In genomic region chr6:31214516-31214915, GRCh38 we compare ENCODE assay signal across 24 cellular contexts. TPM values are rescaled to one million over a fixed set of nuclear protein-coding genes. Genes with fewer than 3 reads are reported as not detected.
"Had no signal": no experiment of that assay in that cellular context is flagged by ENCODE, and none has a peak within 500 bp of the region (broad histone marks: within the 10 kb centered on the region; RNA-seq: fewer than 3 reads in every experiment).

No MANE protein-coding gene starts in this region.

- H3K27ac ChIP-seq: epithelial cell of prostate, esophagus squamous epithelium, foreskin keratinocyte, left ventricle myocardium inferior, lower lobe of right lung, parathyroid adenoma, prostate gland, testis, tibial nerve, upper lobe of right lung, vagina had no signal

- H3K9me3 ChIP-seq: prostate gland, right lobe of liver, testis, upper lobe of right lung had no signal

- H3K4me3 ChIP-seq: esophagus squamous epithelium, left ventricle myocardium inferior, lower lobe of right lung, prostate gland, right lobe of liver, testis, tibial nerve, upper lobe of right lung, vagina had no signal

- H3K9ac ChIP-seq: parathyroid adenoma had no signal

- DNase-seq: cortex of kidney; effector memory CD4-positive, alpha-beta T cell; esophagus squamous epithelium; foreskin keratinocyte; kidney; left cardiac atrium; left ventricle myocardium inferior; lower lobe of right lung; retina; stimulated activated CD4-positive, alpha-beta T cell treated with anti-CD3 and anti-CD28 coated beads, Interleukin-15, amount 100 ng/mL, for 24 hours; stimulated activated CD4-positive, alpha-beta T cell treated with anti-CD3 and anti-CD28 coated beads, Interleukin-1b, Interleukin-23, amount 100 ng/mL, for 48 hours; stimulated activated CD4-positive, alpha-beta T cell treated with anti-CD3 and anti-CD28 coated beads, Interleukin-4, amount 100 ng/mL, for 24 hours; stimulated activated naive B cell treated with anti-CD40 and anti-IgM and Interleukin-4, amounts not matched to agents 10 μg/mL and 1 μg/mL and 100 μg/mL, for 72 hours; stimulated activated naive CD8-positive, alpha-beta T cell treated with anti-CD3 and anti-CD28 coated beads, Interleukin-15, amount 100 ng/mL, for 72 hours; testis; upper lobe of right lung had no signal

- ATAC-seq: foreskin keratinocyte; left cardiac atrium; lower lobe of right lung; natural killer cell treated with Interleukin-12 subunit alpha and Interleukin-12 subunit beta and Interleukin-15 and Interleukin-18, amount 100 ng/mL, for 72 hours; right lobe of liver; stimulated activated naive B cell treated with anti-CD40 and anti-IgM and Interleukin-4, amounts not matched to agents 10 μg/mL and 1 μg/mL and 100 μg/mL, for 72 hours; stimulated activated naive CD8-positive, alpha-beta T cell treated with anti-CD3 and anti-CD28 coated beads, Interleukin-15, amount 100 ng/mL, for 72 hours; upper lobe of right lung had no signal

- H3K4me1 ChIP-seq: foreskin keratinocyte, left ventricle myocardium inferior, lower lobe of right lung, parathyroid adenoma, prostate gland, testis, tibial nerve, upper lobe of right lung, vagina had no signal

- H3K27me3 ChIP-seq: foreskin keratinocyte, right lobe of liver, testis, tibial nerve, upper lobe of right lung, vagina had no signal

- H2AFZ ChIP-seq: parathyroid adenoma had no signal

- H3K79me2 ChIP-seq: parathyroid adenoma had no signal

- H3K36me3 ChIP-seq: esophagus squamous epithelium, left ventricle myocardium inferior, lower lobe of right lung, prostate gland, right lobe of liver, tibial nerve, upper lobe of right lung, vagina had no signal

RNA-seq across cellular contexts. Expression of gene POU5F1, which starts 44.0 kb away (rescaled TPM):
- total RNA-seq: mesothelial cell of epicardium had no signal
